ENCODE assay signal across 1 cellular context in the genomic region with DNA sequence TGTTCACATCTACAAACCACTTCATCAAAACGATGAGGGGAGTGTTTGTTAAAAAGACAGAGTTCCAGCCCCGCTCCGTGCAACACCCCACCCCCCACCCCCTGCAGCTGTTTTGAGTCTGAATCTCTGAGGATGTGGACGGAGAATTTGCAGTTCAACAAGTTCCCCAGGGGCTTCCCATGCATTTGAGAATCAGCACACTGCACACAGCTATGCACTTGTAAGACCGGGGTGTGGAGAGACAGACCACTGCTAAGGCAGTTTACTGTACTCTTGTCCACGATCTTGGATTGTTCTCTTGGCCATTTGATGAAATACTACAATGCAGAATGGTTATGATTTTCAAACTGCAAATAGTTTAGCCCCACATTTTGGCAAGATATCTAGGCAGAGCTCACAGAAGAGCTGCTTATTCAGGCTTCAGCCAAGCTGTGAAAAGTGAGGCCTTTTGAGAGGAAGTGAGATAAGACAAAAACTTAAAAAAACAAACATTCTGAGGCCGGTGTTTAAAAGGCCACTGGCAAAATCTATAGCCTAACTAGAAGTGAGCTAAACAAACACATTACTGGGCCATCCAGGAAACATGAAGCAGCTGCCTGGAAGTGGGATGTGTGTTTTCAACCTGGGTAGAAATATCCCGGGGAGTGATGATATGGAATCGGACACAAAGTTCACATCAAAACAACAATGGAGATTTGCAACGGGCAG.
TF ChIP-seq lines count a peak whose summit lies in the region.

No MANE protein-coding gene starts in this region.

TF ChIP-seq in WTC11, 78 proteins besides CTCF, POLR2A, EP300 and RAD21 (continued from another document):
- TF ChIP-seq, protein P1, sequence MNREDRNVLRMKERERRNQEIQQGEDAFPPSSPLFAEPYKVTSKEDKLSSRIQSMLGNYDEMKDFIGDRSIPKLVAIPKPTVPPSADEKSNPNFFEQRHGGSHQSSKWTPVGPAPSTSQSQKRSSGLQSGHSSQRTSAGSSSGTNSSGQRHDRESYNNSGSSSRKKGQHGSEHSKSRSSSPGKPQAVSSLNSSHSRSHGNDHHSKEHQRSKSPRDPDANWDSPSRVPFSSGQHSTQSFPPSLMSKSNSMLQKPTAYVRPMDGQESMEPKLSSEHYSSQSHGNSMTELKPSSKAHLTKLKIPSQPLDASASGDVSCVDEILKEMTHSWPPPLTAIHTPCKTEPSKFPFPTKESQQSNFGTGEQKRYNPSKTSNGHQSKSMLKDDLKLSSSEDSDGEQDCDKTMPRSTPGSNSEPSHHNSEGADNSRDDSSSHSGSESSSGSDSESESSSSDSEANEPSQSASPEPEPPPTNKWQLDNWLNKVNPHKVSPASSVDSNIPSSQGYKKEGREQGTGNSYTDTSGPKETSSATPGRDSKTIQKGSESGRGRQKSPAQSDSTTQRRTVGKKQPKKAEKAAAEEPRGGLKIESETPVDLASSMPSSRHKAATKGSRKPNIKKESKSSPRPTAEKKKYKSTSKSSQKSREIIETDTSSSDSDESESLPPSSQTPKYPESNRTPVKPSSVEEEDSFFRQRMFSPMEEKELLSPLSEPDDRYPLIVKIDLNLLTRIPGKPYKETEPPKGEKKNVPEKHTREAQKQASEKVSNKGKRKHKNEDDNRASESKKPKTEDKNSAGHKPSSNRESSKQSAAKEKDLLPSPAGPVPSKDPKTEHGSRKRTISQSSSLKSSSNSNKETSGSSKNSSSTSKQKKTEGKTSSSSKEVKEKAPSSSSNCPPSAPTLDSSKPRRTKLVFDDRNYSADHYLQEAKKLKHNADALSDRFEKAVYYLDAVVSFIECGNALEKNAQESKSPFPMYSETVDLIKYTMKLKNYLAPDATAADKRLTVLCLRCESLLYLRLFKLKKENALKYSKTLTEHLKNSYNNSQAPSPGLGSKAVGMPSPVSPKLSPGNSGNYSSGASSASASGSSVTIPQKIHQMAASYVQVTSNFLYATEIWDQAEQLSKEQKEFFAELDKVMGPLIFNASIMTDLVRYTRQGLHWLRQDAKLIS (CRISPR knock-in tag; IDR thresholded peaks at IDR 0.05; ENCODE audit: borderline replicate concordance) = no peak
- TF ChIP-seq, protein P2, sequence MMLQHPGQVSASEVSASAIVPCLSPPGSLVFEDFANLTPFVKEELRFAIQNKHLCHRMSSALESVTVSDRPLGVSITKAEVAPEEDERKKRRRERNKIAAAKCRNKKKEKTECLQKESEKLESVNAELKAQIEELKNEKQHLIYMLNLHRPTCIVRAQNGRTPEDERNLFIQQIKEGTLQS (CRISPR knock-in tag; conservative IDR thresholded peaks at IDR 0.05) = no peak
- TF ChIP-seq ZNF416 (CRISPR knock-in tag; IDR thresholded peaks at IDR 0.05) = no peak
- TF ChIP-seq GABPB1 (CRISPR knock-in tag; IDR thresholded peaks at IDR 0.05) = no peak
- TF ChIP-seq ZNF423 (CRISPR knock-in tag; IDR thresholded peaks at IDR 0.05) = no peak
- no peak for TF ChIP-seq KAT7 (CRISPR knock-in tag; IDR thresholded peaks at IDR 0.05; ENCODE audit: borderline replicate concordance)
- TF ChIP-seq, protein P3, sequence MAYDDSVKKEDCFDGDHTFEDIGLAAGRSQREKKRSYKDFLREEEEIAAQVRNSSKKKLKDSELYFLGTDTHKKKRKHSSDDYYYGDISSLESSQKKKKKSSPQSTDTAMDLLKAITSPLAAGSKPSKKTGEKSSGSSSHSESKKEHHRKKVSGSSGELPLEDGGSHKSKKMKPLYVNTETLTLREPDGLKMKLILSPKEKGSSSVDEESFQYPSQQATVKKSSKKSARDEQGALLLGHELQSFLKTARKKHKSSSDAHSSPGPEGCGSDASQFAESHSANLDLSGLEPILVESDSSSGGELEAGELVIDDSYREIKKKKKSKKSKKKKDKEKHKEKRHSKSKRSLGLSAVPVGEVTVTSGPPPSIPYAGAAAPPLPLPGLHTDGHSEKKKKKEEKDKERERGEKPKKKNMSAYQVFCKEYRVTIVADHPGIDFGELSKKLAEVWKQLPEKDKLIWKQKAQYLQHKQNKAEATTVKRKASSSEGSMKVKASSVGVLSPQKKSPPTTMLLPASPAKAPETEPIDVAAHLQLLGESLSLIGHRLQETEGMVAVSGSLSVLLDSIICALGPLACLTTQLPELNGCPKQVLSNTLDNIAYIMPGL (CRISPR knock-in tag; IDR thresholded peaks at IDR 0.05) = no peak
- no peak for TF ChIP-seq ELF4 (CRISPR knock-in tag; IDR thresholded peaks at IDR 0.05; ENCODE audit: low read depth)
- TF ChIP-seq, protein P4, sequence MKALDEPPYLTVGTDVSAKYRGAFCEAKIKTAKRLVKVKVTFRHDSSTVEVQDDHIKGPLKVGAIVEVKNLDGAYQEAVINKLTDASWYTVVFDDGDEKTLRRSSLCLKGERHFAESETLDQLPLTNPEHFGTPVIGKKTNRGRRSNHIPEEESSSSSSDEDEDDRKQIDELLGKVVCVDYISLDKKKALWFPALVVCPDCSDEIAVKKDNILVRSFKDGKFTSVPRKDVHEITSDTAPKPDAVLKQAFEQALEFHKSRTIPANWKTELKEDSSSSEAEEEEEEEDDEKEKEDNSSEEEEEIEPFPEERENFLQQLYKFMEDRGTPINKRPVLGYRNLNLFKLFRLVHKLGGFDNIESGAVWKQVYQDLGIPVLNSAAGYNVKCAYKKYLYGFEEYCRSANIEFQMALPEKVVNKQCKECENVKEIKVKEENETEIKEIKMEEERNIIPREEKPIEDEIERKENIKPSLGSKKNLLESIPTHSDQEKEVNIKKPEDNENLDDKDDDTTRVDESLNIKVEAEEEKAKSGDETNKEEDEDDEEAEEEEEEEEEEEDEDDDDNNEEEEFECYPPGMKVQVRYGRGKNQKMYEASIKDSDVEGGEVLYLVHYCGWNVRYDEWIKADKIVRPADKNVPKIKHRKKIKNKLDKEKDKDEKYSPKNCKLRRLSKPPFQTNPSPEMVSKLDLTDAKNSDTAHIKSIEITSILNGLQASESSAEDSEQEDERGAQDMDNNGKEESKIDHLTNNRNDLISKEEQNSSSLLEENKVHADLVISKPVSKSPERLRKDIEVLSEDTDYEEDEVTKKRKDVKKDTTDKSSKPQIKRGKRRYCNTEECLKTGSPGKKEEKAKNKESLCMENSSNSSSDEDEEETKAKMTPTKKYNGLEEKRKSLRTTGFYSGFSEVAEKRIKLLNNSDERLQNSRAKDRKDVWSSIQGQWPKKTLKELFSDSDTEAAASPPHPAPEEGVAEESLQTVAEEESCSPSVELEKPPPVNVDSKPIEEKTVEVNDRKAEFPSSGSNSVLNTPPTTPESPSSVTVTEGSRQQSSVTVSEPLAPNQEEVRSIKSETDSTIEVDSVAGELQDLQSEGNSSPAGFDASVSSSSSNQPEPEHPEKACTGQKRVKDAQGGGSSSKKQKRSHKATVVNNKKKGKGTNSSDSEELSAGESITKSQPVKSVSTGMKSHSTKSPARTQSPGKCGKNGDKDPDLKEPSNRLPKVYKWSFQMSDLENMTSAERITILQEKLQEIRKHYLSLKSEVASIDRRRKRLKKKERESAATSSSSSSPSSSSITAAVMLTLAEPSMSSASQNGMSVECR (CRISPR knock-in tag; IDR thresholded peaks at IDR 0.05; ENCODE audit: borderline replicate concordance) = no peak
- TF ChIP-seq, protein P5, sequence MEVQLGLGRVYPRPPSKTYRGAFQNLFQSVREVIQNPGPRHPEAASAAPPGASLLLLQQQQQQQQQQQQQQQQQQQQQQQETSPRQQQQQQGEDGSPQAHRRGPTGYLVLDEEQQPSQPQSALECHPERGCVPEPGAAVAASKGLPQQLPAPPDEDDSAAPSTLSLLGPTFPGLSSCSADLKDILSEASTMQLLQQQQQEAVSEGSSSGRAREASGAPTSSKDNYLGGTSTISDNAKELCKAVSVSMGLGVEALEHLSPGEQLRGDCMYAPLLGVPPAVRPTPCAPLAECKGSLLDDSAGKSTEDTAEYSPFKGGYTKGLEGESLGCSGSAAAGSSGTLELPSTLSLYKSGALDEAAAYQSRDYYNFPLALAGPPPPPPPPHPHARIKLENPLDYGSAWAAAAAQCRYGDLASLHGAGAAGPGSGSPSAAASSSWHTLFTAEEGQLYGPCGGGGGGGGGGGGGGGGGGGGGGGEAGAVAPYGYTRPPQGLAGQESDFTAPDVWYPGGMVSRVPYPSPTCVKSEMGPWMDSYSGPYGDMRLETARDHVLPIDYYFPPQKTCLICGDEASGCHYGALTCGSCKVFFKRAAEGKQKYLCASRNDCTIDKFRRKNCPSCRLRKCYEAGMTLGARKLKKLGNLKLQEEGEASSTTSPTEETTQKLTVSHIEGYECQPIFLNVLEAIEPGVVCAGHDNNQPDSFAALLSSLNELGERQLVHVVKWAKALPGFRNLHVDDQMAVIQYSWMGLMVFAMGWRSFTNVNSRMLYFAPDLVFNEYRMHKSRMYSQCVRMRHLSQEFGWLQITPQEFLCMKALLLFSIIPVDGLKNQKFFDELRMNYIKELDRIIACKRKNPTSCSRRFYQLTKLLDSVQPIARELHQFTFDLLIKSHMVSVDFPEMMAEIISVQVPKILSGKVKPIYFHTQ (CRISPR knock-in tag; IDR thresholded peaks at IDR 0.05) = no peak
- TF ChIP-seq ZNF138 (CRISPR knock-in tag; conservative IDR thresholded peaks at IDR 0.05) = no peak
- TF ChIP-seq, protein P6, sequence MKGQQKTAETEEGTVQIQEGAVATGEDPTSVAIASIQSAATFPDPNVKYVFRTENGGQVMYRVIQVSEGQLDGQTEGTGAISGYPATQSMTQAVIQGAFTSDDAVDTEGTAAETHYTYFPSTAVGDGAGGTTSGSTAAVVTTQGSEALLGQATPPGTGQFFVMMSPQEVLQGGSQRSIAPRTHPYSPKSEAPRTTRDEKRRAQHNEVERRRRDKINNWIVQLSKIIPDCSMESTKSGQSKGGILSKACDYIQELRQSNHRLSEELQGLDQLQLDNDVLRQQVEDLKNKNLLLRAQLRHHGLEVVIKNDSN (CRISPR knock-in tag; IDR thresholded peaks at IDR 0.05) = no peak
